8 cellular contexts compared by ENCODE assay signal in the genomic region with DNA sequence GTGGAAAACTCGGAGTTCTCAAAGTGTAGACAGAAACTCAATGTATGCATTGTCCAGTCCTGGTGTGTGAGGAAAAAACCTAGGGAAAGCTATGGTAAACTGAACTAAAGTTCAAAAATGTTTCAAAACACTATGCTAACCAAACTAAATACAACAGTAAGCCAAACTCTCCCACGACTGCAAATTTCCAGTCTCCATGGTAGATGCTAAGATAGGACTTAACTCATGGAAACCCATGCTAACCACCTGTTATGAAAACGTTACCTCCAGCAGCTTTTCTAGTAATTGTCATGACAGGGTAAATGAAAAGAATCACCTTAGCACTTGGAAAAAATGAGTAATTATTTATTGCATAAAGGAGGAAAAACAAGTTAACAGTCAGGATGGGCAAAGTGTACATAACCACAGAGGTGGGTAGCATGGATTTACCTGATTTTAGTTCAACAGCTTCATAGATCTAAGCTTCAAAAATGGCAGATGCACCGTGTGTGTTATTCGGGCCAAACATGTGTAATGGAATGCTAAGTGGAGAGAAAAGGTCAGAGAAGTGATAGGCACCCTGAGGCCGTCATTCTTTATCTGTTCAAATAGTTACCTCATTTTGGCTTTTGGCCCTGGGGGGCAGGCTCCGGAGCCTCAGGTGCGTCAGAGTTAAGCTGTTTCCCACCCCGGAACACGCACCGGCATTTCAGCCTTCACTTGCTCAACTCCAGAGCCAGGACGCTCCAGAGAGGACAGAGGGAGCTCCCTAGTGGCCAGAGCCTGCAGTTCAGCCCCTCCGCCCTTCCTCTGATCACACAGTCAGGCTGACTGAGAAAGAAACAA.
DNase-seq lines count a peak whose midpoint lies in the region; ATAC-seq and TF ChIP-seq lines count a peak whose summit lies in the region.

No MANE protein-coding gene starts in this region.

- H3K9ac ChIP-seq in HCT116 (ENCODE audit: low read length): peak overlapping the region; percentile 20; the same call in 1 of the 2 replicates

- H3K4me3 Mint-ChIP-seq in activated naive CD4-positive, alpha-beta T cell treated with anti-CD3 and anti-CD28 coated beads, Interleukin-2, amount 50 U/mL, for 24 hours: peak overlapping the region; percentile 72

- peak; percentile 100 for ATAC-seq in HCT116
- ATAC-seq in SK-N-SH treated with all-trans-retinoic acid at 6 μM for 48 hours: peak; percentile 100
- peak; percentile 97 for ATAC-seq in Right ventricle myocardium inferior
- ATAC-seq in upper lobe of right lung: peak; percentile 100

- H3K4me3 ChIP-seq in GM06990 (replicated peaks; ENCODE audit: low read depth, low read length) (peak overlapping the region; percentile 35; the same call in 1 of the 2 replicates), HCT116 (replicated peaks in 1 of 2; ENCODE audit: low read depth in 1 of 2, low read length in 2 of 2) (peak overlapping the region; percentile 14 to 27; a peak in 3 of 4 replicates), MG63 (peak overlapping the region; percentile 12), upper lobe of right lung (peak overlapping the region; percentile 39)

- RAD21 ChIA-PET in HCT116 (lab: Charles Lee; ENCODE audit: low non-redundant PET in 1 of 2, low total read pairs in 2 of 2, uncharacterized antibody in 2 of 2, unreplicated experiment in 2 of 2): interaction anchor here in 1 of 2 experiments (0.8 to 0.9 kb wide), 2 partner anchors 488 to 519 kb away, joined by 3 read pairs; no protein-coding TSS in a partner anchor

- H3K36me3 ChIP-seq in GM06990 (ENCODE audit: control insufficient read depth, insufficient read depth, low read length) (no peaks in the 10 kb centered on the region), HCT116 (ENCODE audit: control insufficient read depth in 1 of 2, insufficient read depth in 2 of 2, low read length in 2 of 2) (no peaks in the 10 kb centered on the region), MG63 (no peaks in the 10 kb centered on the region), upper lobe of right lung (no peaks in the 10 kb centered on the region)

- POLR2A ChIA-PET in HCT116 (lab: Charles Lee): interaction anchor here (1.0 to 1.4 kb wide), 3 partner anchors 135 to 488 kb away, joined by 3 to 9 read pairs (median 5); a partner anchor contains a TSS

- peak; percentile 91 for TF ChIP-seq RAD21 in HCT116 (IDR thresholded peaks at IDR 0.05; ENCODE audit: low read depth)

- intact Hi-C loops in HCT116 (cut with micrococcal nuclease): loop anchor here (1.0 to 5.0 kb wide), 4 partner anchors 307 to 572 kb away; no protein-coding TSS in a partner anchor
- intact Hi-C loops in Right ventricle myocardium inferior (cut with DNase I): loop anchor here (2.0 to 5.0 kb wide), 2 partner anchors 518 to 572 kb away; no protein-coding TSS in a partner anchor
- intact Hi-C loops in posterior vena cava (cut with DNase I): loop anchor here in 1 of 2 donors (10.0 kb wide), 1 partner anchor 574 kb away; no protein-coding TSS in a partner anchor
- intact Hi-C loops in upper lobe of right lung (cut with DNase I): no loop called here

- no peak overlapping the region for H3K27ac ChIP-seq in HCT116 (ENCODE audit: low read depth, low read length)
- H3K27ac ChIP-seq in upper lobe of right lung: no peak overlapping the region

- no peaks in the 10 kb centered on the region for H3K27me3 ChIP-seq in GM06990 (replicated peaks; ENCODE audit: control insufficient read depth, insufficient read depth, low read length)
- no peaks in the 10 kb centered on the region for H3K27me3 ChIP-seq in HCT116 (ENCODE audit: insufficient read depth, low read length)
- no peaks in the 10 kb centered on the region for H3K27me3 ChIP-seq in MG63
- no peaks in the 10 kb centered on the region for H3K27me3 ChIP-seq in upper lobe of right lung

- H3K9me3 ChIP-seq in HCT116 (ENCODE audit: control insufficient read depth in 1 of 2, insufficient read depth in 1 of 2, low read depth in 1 of 2, low read length in 2 of 2) (no peaks in the 10 kb centered on the region), MG63 (no peaks in the 10 kb centered on the region), upper lobe of right lung (no peaks in the 10 kb centered on the region)

- no peaks in the 10 kb centered on the region for H3K36me3 Mint-ChIP-seq in activated naive CD4-positive, alpha-beta T cell treated with anti-CD3 and anti-CD28 coated beads, Interleukin-2, amount 50 U/mL, for 24 hours

- peak; percentile 81 for DNase-seq in GM06990 (ENCODE audit: extremely low read depth, insufficient read length)
- peak; percentile 74 for DNase-seq in HCT116 (ENCODE audit: low read depth, low spot score)
- peak; percentile 74 for DNase-seq in MG63
- peak; percentile 84 for DNase-seq in Right ventricle myocardium inferior (ENCODE audit: missing footprints)
- peak; percentile 95 for DNase-seq in posterior vena cava (ENCODE audit: low spot score)
- peak; percentile 89 for DNase-seq in upper lobe of right lung

- no peaks in the 10 kb centered on the region for H3K79me2 ChIP-seq in HCT116 (ENCODE audit: insufficient read depth, low read length)

- H2AFZ ChIP-seq in HCT116 (ENCODE audit: low read depth, low read length, poor library complexity, severe bottlenecking): peak overlapping the region; percentile 95

- no peaks in the 10 kb centered on the region for H3K9me3 Mint-ChIP-seq in activated naive CD4-positive, alpha-beta T cell treated with anti-CD3 and anti-CD28 coated beads, Interleukin-2, amount 50 U/mL, for 24 hours

- no peak for TF ChIP-seq POLR2A in HCT116 (IDR thresholded peaks at IDR 0.05; ENCODE audit: borderline replicate concordance, extremely low read depth, insufficient read depth, insufficient read length)

- H3K4me2 ChIP-seq in HCT116 (ENCODE audit: low read length): peak overlapping the region; percentile 72

- no TSS peak for BruUV-seq in HCT116 (replicated peaks; lab: Mats Ljungman, UMichigan)

- no peaks in the 10 kb centered on the region for H3K27me3 Mint-ChIP-seq in activated naive CD4-positive, alpha-beta T cell treated with anti-CD3 and anti-CD28 coated beads, Interleukin-2, amount 50 U/mL, for 24 hours

- H3K4me1 ChIP-seq in HCT116 (ENCODE audit: control insufficient read depth in 1 of 2, insufficient read depth in 2 of 2, low read length in 2 of 2) (peaks cover 0 to 10% of the 10 kb centered on the region in 2 experiments; a peak in 2 of 4 replicates), upper lobe of right lung (no peaks in the 10 kb centered on the region)

- H3K9me2 ChIP-seq in HCT116 (ENCODE audit: insufficient read depth): no peaks in the 10 kb centered on the region

- peak overlapping the region; percentile 39 for H3K27ac Mint-ChIP-seq in activated naive CD4-positive, alpha-beta T cell treated with anti-CD3 and anti-CD28 coated beads, Interleukin-2, amount 50 U/mL, for 24 hours

- H4K20me1 ChIP-seq in HCT116 (ENCODE audit: insufficient read depth): no peaks in the 10 kb centered on the region

- peaks cover 23% of the 10 kb centered on the region for H3K4me1 Mint-ChIP-seq in activated naive CD4-positive, alpha-beta T cell treated with anti-CD3 and anti-CD28 coated beads, Interleukin-2, amount 50 U/mL, for 24 hours

- CTCF ChIA-PET in HCT116 (lab: Charles Lee): interaction anchor here (0.7 to 2.4 kb wide), 21 partner anchors 8 to 1775 kb away, joined by 3 to 18 read pairs (median 4); a partner anchor contains a TSS

- TF ChIP-seq CTCF in GM06990 (IDR thresholded peaks at IDR 0.05; ENCODE audit: insufficient read depth, low read length, poor library complexity, severe bottlenecking) (peak; percentile 98), HCT116 (IDR thresholded peaks at IDR 0.05 in 2 of 3, conservative IDR thresholded peaks at IDR 0.05 in 1 of 3; ENCODE audit: borderline replicate concordance in 1 of 3, insufficient read depth in 1 of 3, low read depth in 2 of 3, low read length in 2 of 3) (peak; percentile 81 to 94 (median 91)), upper lobe of right lung (IDR thresholded peaks at IDR 0.05) (peak; percentile 91)

TF ChIP-seq in HCT116, 20 proteins besides CTCF, POLR2A, EP300 and RAD21 (continues in another document):
- no peak for TF ChIP-seq ZFX (IDR thresholded peaks at IDR 0.05)
- no peak for TF ChIP-seq FOSL1 (IDR thresholded peaks at IDR 0.05; ENCODE audit: low read depth)
- TF ChIP-seq EZH2phosphoT487 (IDR thresholded peaks at IDR 0.05; ENCODE audit: borderline replicate concordance): no peak
- TF ChIP-seq SRF (IDR thresholded peaks at IDR 0.05; ENCODE audit: low read depth): no peak
- no peak for TF ChIP-seq EZH2 (IDR thresholded peaks at IDR 0.05)
- no peak for TF ChIP-seq CBX3 (IDR thresholded peaks at IDR 0.05; ENCODE audit: low read depth)
- no peak for TF ChIP-seq SIN3A (IDR thresholded peaks at IDR 0.05; ENCODE audit: low read depth)

TF ChIP-seq in SK-N-SH treated with all-trans-retinoic acid at 6 μM for 48 hours, 23 proteins besides CTCF, POLR2A, EP300 and RAD21 (continues in another document):
- no peak for TF ChIP-seq RARB (CRISPR knock-in tag; IDR thresholded peaks at IDR 0.05)
- TF ChIP-seq, protein P1, sequence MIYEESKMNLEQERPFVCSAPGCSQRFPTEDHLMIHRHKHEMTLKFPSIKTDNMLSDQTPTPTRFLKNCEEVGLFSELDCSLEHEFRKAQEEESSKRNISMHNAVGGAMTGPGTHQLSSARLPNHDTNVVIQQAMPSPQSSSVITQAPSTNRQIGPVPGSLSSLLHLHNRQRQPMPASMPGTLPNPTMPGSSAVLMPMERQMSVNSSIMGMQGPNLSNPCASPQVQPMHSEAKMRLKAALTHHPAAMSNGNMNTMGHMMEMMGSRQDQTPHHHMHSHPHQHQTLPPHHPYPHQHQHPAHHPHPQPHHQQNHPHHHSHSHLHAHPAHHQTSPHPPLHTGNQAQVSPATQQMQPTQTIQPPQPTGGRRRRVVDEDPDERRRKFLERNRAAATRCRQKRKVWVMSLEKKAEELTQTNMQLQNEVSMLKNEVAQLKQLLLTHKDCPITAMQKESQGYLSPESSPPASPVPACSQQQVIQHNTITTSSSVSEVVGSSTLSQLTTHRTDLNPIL (CRISPR knock-in tag; IDR thresholded peaks at IDR 0.05; ENCODE audit: low read depth): no peak
- no peak for TF ChIP-seq ZNF565 (CRISPR knock-in tag; conservative IDR thresholded peaks at IDR 0.05; ENCODE audit: low read depth)
- no peak for TF ChIP-seq OSR1 (CRISPR knock-in tag; IDR thresholded peaks at IDR 0.05)
- no peak for TF ChIP-seq ESRRG (CRISPR knock-in tag; IDR thresholded peaks at IDR 0.05)
- no peak for TF ChIP-seq SNAI2 (CRISPR knock-in tag; IDR thresholded peaks at IDR 0.05)
